ENCODE assay signal across 8 cellular contexts in the genomic region with DNA sequence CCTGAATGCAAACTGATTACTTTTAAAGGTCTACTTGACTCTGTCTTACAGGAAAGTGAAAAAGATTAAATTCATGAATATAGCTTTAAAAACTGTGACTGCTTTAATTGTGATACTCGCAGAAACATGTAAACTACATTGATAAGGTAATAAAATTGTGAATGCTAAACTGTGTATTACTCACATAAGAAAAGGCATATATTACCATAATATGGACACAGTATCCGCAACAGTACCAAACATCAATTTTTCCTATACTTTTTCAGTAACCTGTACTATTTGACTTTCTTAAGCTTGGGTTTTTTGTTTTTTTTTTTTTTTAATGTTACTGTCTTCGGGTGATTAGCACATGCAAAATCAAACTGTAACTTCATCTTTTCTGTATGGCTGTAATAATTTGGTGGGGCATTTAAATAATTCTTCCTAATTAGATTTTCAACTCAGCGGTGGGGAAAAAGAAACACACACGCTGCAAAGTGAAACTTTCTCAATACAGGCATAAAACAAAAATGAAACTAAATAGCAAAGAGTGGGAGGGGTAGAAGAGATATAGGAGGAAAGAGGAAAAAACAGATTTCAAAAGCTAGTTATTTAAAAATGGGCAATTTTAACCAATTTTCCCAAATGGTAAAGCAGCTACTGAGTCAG. TPM values are rescaled to one million over a fixed set of nuclear protein-coding genes. Genes with fewer than 3 reads are reported as not detected.
DNase-seq lines count a peak whose midpoint lies in the region; ATAC-seq and TF ChIP-seq lines count a peak whose summit lies in the region.

No MANE protein-coding gene starts in this region.

- POLR2A ChIA-PET in PC-3 (lab: Charles Lee; ENCODE audit: unreplicated experiment): no interaction called here

- H3K4me1 ChIP-seq in CD4-positive, CD25-positive, alpha-beta regulatory T cell (ENCODE audit: control insufficient read depth, insufficient read depth, low read length, poor library complexity, severe bottlenecking): peaks cover 43% of the 10 kb centered on the region
- H3K4me1 ChIP-seq in PC-3 (ENCODE audit: insufficient read depth, low read length) (peaks cover 74% of the 10 kb centered on the region), esophagus squamous epithelium (peaks cover 8 to 85% (median 12%) of the 10 kb centered on the region in 3 donors)

- H3K9me3 ChIP-seq in CD4-positive, CD25-positive, alpha-beta regulatory T cell (ENCODE audit: control insufficient read depth in 2 of 2, low read length in 2 of 2): no peaks in the 10 kb centered on the region
- H3K9me3 ChIP-seq in PC-3 (ENCODE audit: low read length): no peaks in the 10 kb centered on the region
- no peaks in the 10 kb centered on the region for H3K9me3 ChIP-seq in esophagus squamous epithelium

- CTCF ChIA-PET in PC-3 (lab: Charles Lee): no interaction called here

- DNase-seq in CD4-positive, CD25-positive, alpha-beta regulatory T cell: peak in 2 of 3 donors; percentile 51 to 58
- DNase-seq in PC-3 (no peak), esophagus squamous epithelium (lab: John Stamatoyannopoulos, UW) (no peak), skeletal muscle cell (ENCODE audit: low read depth) (no peak), inferior parietal cortex (ENCODE audit: extremely low spot score) (no peak), SW 1271 (lab: John Stamatoyannopoulos, UW) (no peak), NCI-H446 treated with DMSO at 0.1 percent for 48 hours (lab: John Stamatoyannopoulos, UW) (no peak)

- no TSS peak for BruUV-seq in PC-3 (replicated peaks; lab: Mats Ljungman, UMichigan)

- peak overlapping the region; percentile 94 for H3K4me3 ChIP-seq in CD4-positive, CD25-positive, alpha-beta regulatory T cell (ENCODE audit: low read depth, low read length)
- H3K4me3 ChIP-seq in PC-3 (ENCODE audit: low read length) (peak overlapping the region; percentile 62), esophagus squamous epithelium (peak overlapping the region; percentile 17 to 66 (median 42)), skeletal muscle cell (ENCODE audit: low read depth, low read length) (peak overlapping the region; percentile 26)

- no peaks in the 10 kb centered on the region for H3F3A ChIP-seq in PC-3 (ENCODE audit: low read length, unreplicated experiment)

- H3K9me3 Mint-ChIP-seq in CD4-positive, CD25-positive, alpha-beta regulatory T cell: no peaks in the 10 kb centered on the region

- peaks cover 88% of the 10 kb centered on the region for H3K79me2 ChIP-seq in PC-3 (ENCODE audit: low read length)

- TF ChIP-seq CTCF in PC-3 (conservative IDR thresholded peaks at IDR 0.05; ENCODE audit: low read depth, low read length) (no peak), esophagus squamous epithelium (IDR thresholded peaks at IDR 0.05) (no peak)

- no peak overlapping the region for H2AFZ ChIP-seq in PC-3 (ENCODE audit: low read length)

- no peaks in the 10 kb centered on the region for H4K20me1 ChIP-seq in PC-3 (ENCODE audit: low read length)

- peak overlapping the region; percentile 89 to 90 (median 89) for H3K27ac Mint-ChIP-seq in CD4-positive, CD25-positive, alpha-beta regulatory T cell

- peaks cover 40 to 76% (median 63%) of the 10 kb centered on the region in 4 donors for H3K4me1 Mint-ChIP-seq in CD4-positive, CD25-positive, alpha-beta regulatory T cell

- no peaks in the 10 kb centered on the region for H3K27me3 Mint-ChIP-seq in CD4-positive, CD25-positive, alpha-beta regulatory T cell

- 3 to 6% methylated on average over 5 of the region's 5 CpGs for WGBS in esophagus squamous epithelium, 2 donors

- peak overlapping the region; percentile 31; the same call in 1 of the 2 replicates for H3K9ac ChIP-seq in PC-3 (ENCODE audit: low read length)

- TF ChIP-seq POLR2A in esophagus squamous epithelium (IDR thresholded peaks at IDR 0.05): no peak

- H3K36me3 ChIP-seq in CD4-positive, CD25-positive, alpha-beta regulatory T cell (ENCODE audit: control insufficient read depth, insufficient read depth, low read length): no peaks in the 10 kb centered on the region
- no peaks in the 10 kb centered on the region for H3K36me3 ChIP-seq in PC-3 (ENCODE audit: low read depth, low read length)
- H3K36me3 ChIP-seq in esophagus squamous epithelium: no peaks in the 10 kb centered on the region

- intact Hi-C loops in PC-3 (cut with micrococcal nuclease) (no loop called here), esophagus squamous epithelium (cut with DNase I) (no loop called here)

- H3K27ac ChIP-seq in CD4-positive, CD25-positive, alpha-beta regulatory T cell (ENCODE audit: insufficient read depth, low read length, poor library complexity, severe bottlenecking): peak overlapping the region; percentile 92
- H3K27ac ChIP-seq in PC-3 (ENCODE audit: low read length): no peak overlapping the region
- peak overlapping the region; percentile 51 to 79 (median 65) for H3K27ac ChIP-seq in esophagus squamous epithelium

- H3K36me3 Mint-ChIP-seq in CD4-positive, CD25-positive, alpha-beta regulatory T cell: peaks cover 5% of the 10 kb centered on the region

- H3K4me2 ChIP-seq in PC-3 (ENCODE audit: low read length): peak overlapping the region; percentile 90

- H3K27me3 ChIP-seq in CD4-positive, CD25-positive, alpha-beta regulatory T cell (ENCODE audit: control insufficient read depth, insufficient read depth, low read length): no peaks in the 10 kb centered on the region
- H3K27me3 ChIP-seq in PC-3 (ENCODE audit: low read length): no peaks in the 10 kb centered on the region
- H3K27me3 ChIP-seq in esophagus squamous epithelium: no peaks in the 10 kb centered on the region

- peak in 1 of 2 donors; percentile 32 for ATAC-seq in CD4-positive, CD25-positive, alpha-beta regulatory T cell (ENCODE audit: low read depth in 2 of 2)
- peak; percentile 43 for ATAC-seq in GM21515 (IDR thresholded peaks at IDR 0.05; ENCODE audit: unreplicated experiment)
- no peak for ATAC-seq in PC-3

- H3K4me3 Mint-ChIP-seq in CD4-positive, CD25-positive, alpha-beta regulatory T cell: peak overlapping the region; percentile 86 to 98 (median 90)

- no peaks in the 10 kb centered on the region for H3K9me2 ChIP-seq in PC-3 (replicated peaks; ENCODE audit: low read length)

RNA-seq across cellular contexts. Expression of a gene that starts 23.2 kb away (rescaled TPM):
- total RNA-seq in CD4-positive, CD25-positive, alpha-beta regulatory T cell: 61.7 TPM
- 10 to 100 TPM; 55.1 to 74.0 (median 61.3) TPM for polyA plus RNA-seq in CD4-positive, CD25-positive, alpha-beta regulatory T cell
- total RNA-seq in PC-3 (2014; rRNA removed): 34.3 and 35.0 TPM in 2 replicates
- total RNA-seq in esophagus squamous epithelium: 10 to 100 TPM; 13.1 to 30.8 (median 26.8) TPM

Comparison
In these comparisons a context has a peak if more than half of its experiments do, and no peak if none do; other contexts are left out.
1. DNase-seq: peak in CD4-positive, CD25-positive, alpha-beta regulatory T cell (2 of 3); none in PC-3 (single experiment), esophagus squamous epithelium (single experiment), skeletal muscle cell (single experiment), inferior parietal cortex (single experiment), SW 1271 (0 of 2) and NCI-H446 treated with DMSO at 0.1 percent for 48 hours (single experiment).
2. H3K4me3 ChIP-seq: peak in every context shown above with its lines; median percentile 94 in CD4-positive, CD25-positive, alpha-beta regulatory T cell; 62 in PC-3; 42 in esophagus squamous epithelium; 26 in skeletal muscle cell.